8 cellular contexts compared by ENCODE assay signal in genomic region chr14:39266589-39266870, GRCh38. TPM values are rescaled to one million over a fixed set of nuclear protein-coding genes. Genes with fewer than 3 reads are reported as not detected.
A peak's percentile ranks its signal among the peaks of the same experiment; 100 is the strongest.
DNase-seq lines count a peak whose midpoint lies in the region; ATAC-seq lines count a peak whose summit lies in the region.

No MANE protein-coding gene starts in this region.

- H3K27ac Mint-ChIP-seq in activated T-cell treated with anti-CD3 and anti-CD28 coated beads, Interleukin-2, amount 50 U/mL, for 72 hours: peak overlapping the region; percentile 90
- peak overlapping the region; percentile 99 for H3K27ac Mint-ChIP-seq in effector memory CD8-positive, alpha-beta T cell

- peaks cover 8 to 13% of the 10 kb centered on the region in 2 donors for H3K36me3 Mint-ChIP-seq in activated T-cell treated with anti-CD3 and anti-CD28 coated beads, Interleukin-2, amount 50 U/mL, for 72 hours (ENCODE audit: insufficient read depth in 2 of 2)
- H3K36me3 Mint-ChIP-seq in effector memory CD8-positive, alpha-beta T cell (ENCODE audit: insufficient read depth): peaks cover 28% of the 10 kb centered on the region

- H3K9me3 Mint-ChIP-seq in activated T-cell treated with anti-CD3 and anti-CD28 coated beads, Interleukin-2, amount 50 U/mL, for 72 hours: peaks cover 0 to 2% of the 10 kb centered on the region in 2 donors
- peaks cover 0 to 4% of the 10 kb centered on the region in 2 donors for H3K9me3 Mint-ChIP-seq in effector memory CD8-positive, alpha-beta T cell

- H3K4me3 ChIP-seq in muscle layer of duodenum (ENCODE audit: low read depth in 1 of 2, low read length in 2 of 2): peak overlapping the region; percentile 74 to 91

- peak overlapping the region; percentile 95 for H3K27ac ChIP-seq in muscle layer of duodenum (ENCODE audit: low read length)

- peaks cover 45% of the 10 kb centered on the region for H3K4me1 Mint-ChIP-seq in activated T-cell treated with anti-CD3 and anti-CD28 coated beads, Interleukin-2, amount 50 U/mL, for 72 hours (ENCODE audit: low read depth)
- H3K4me1 Mint-ChIP-seq in effector memory CD8-positive, alpha-beta T cell (ENCODE audit: low read depth in 2 of 2): peaks cover 31 to 47% of the 10 kb centered on the region in 2 donors

- no peaks in the 10 kb centered on the region for H3K27me3 ChIP-seq in muscle layer of duodenum (ENCODE audit: low read depth, low read length)

- peaks cover 9% of the 10 kb centered on the region in 2 donors for H3K4me1 ChIP-seq in muscle layer of duodenum (ENCODE audit: control insufficient read depth in 1 of 2, insufficient read depth in 2 of 2, low read length in 2 of 2)

- H3K4me3 Mint-ChIP-seq in activated T-cell treated with anti-CD3 and anti-CD28 coated beads, Interleukin-2, amount 50 U/mL, for 72 hours: peak overlapping the region; percentile 86 to 94
- peak overlapping the region; percentile 78 to 98 for H3K4me3 Mint-ChIP-seq in effector memory CD8-positive, alpha-beta T cell

- no peaks in the 10 kb centered on the region for H3K27me3 Mint-ChIP-seq in activated T-cell treated with anti-CD3 and anti-CD28 coated beads, Interleukin-2, amount 50 U/mL, for 72 hours (ENCODE audit: low read depth)
- no peaks in the 10 kb centered on the region for H3K27me3 Mint-ChIP-seq in effector memory CD8-positive, alpha-beta T cell

- DNase-seq in activated T-cell treated with anti-CD3 and anti-CD28 coated beads, Interleukin-2, amount 50 U/mL, for 72 hours: peak; percentile 42 to 60
- DNase-seq in activated T-cell treated with anti-CD3 and anti-CD28 coated beads for 4 hours (no peak), RPMI7951 (ENCODE audit: low read depth) (peak; percentile 50), NCI-H1930 (lab: John Stamatoyannopoulos, UW) (no peak)
- peak in 2 of 3 experiments; percentile 26 to 32 for DNase-seq in effector memory CD8-positive, alpha-beta T cell
- DNase-seq in stimulated activated CD4-positive, alpha-beta T cell treated with anti-CD3 and anti-CD28 coated beads, Interleukin-4, amount 100 ng/mL, for 24 hours: no peak

- no peaks in the 10 kb centered on the region for H3K36me3 ChIP-seq in muscle layer of duodenum (ENCODE audit: control insufficient read depth in 1 of 2, insufficient read depth in 2 of 2, low read length in 2 of 2)

- peak in 1 of 2 donors; percentile 36 for ATAC-seq in activated T-cell treated with anti-CD3 and anti-CD28 coated beads, Interleukin-2, amount 50 U/mL, for 72 hours (replicated peaks in 1 of 2)
- peak; percentile 38 for ATAC-seq in HG02970 (IDR thresholded peaks at IDR 0.05; ENCODE audit: low FRiP score, unreplicated experiment)
- peak; percentile 35 for ATAC-seq in effector memory CD8-positive, alpha-beta T cell (replicated peaks)

- H3K9me3 ChIP-seq in muscle layer of duodenum (ENCODE audit: control insufficient read depth in 1 of 2, low read length in 2 of 2): no peaks in the 10 kb centered on the region

RNA-seq across cellular contexts. Expression of gene MIA2, which starts 32.8 kb away (rescaled TPM):
- 10 to 100 TPM; 54.5 to 56.7 TPM for total RNA-seq in activated T-cell treated with anti-CD3 and anti-CD28 coated beads, Interleukin-2, amount 50 U/mL, for 72 hours
- 15.4 and 21.4 TPM in 2 replicates for total RNA-seq in RPMI7951 (2014; rRNA removed; shearing (Covaris generic))

Comparison
In these comparisons a context has a peak if more than half of its experiments do, and no peak if none do; other contexts are left out.
1. DNase-seq: peak in activated T-cell treated with anti-CD3 and anti-CD28 coated beads, Interleukin-2, amount 50 U/mL, for 72 hours (2 of 2), RPMI7951 (single experiment) and effector memory CD8-positive, alpha-beta T cell (2 of 3); none in activated T-cell treated with anti-CD3 and anti-CD28 coated beads for 4 hours (single experiment), stimulated activated CD4-positive, alpha-beta T cell treated with anti-CD3 and anti-CD28 coated beads, Interleukin-4, amount 100 ng/mL, for 24 hours (single experiment) and NCI-H1930 (0 of 2).